Comparison of ENCODE assay signal across 9 cellular contexts in genomic region chr18:25289040-25289631, GRCh38.
A peak's percentile ranks its signal among the peaks of the same experiment; 100 is the strongest.
DNase-seq lines count a peak whose midpoint lies in the region; TF ChIP-seq lines count a peak whose summit lies in the region.
"Had no signal": no experiment of that assay in that cellular context is flagged by ENCODE, and none has a peak within 500 bp of the region (broad histone marks: within the 10 kb centered on the region; RNA-seq: fewer than 3 reads in every experiment).

No MANE protein-coding gene starts in this region.

- TF ChIP-seq CTCF in brain (conservative IDR thresholded peaks at IDR 0.05): no peak
- no peak for TF ChIP-seq CTCF in stomach (IDR thresholded peaks at IDR 0.05)
- no peak for TF ChIP-seq CTCF in CD14-positive monocyte (IDR thresholded peaks at IDR 0.05)
- no peak for TF ChIP-seq CTCF in GM10248 (IDR thresholded peaks at IDR 0.05; ENCODE audit: control extremely low read depth, extremely low read depth, low read depth, missing control alignments)

- no peaks in the 10 kb centered on the region for H3K9me3 Mint-ChIP-seq in brain
- H3K9me3 Mint-ChIP-seq in CD14-positive monocyte: no peaks in the 10 kb centered on the region
- H3K9me3 Mint-ChIP-seq: activated T-cell treated with anti-CD3 and anti-CD28 coated beads, Interleukin-2, amount 50 U/mL, for 4 hours had no signal

- H3K4me3 Mint-ChIP-seq in brain: peak overlapping the region in 4 of 5 experiments; percentile 37 to 76 (median 63)
- no peak overlapping the region for H3K4me3 Mint-ChIP-seq in CD14-positive monocyte
- H3K4me3 Mint-ChIP-seq: activated T-cell treated with anti-CD3 and anti-CD28 coated beads, Interleukin-2, amount 50 U/mL, for 4 hours had no signal

- no peaks in the 10 kb centered on the region for H3K36me3 Mint-ChIP-seq in brain
- H3K36me3 Mint-ChIP-seq in CD14-positive monocyte: no peaks in the 10 kb centered on the region

- H3K9me3 ChIP-seq in stomach: no peaks in the 10 kb centered on the region

- TF ChIP-seq EP300 in stomach (IDR thresholded peaks at IDR 0.05): no peak

- POLR2A ChIA-PET in GM10248 (lab: Yijun Ruan, JAX): no interaction called here

- peaks cover 0 to 14% (median 0%) of the 10 kb centered on the region in 4 donors for H3K4me1 ChIP-seq in stomach

- H3K27ac ChIP-seq in stomach: peak overlapping the region in 3 of 5 donors; percentile 9 to 27 (median 14)

- no peak for TF ChIP-seq POLR2A in stomach (IDR thresholded peaks at IDR 0.05)

- H3K27me3 Mint-ChIP-seq in brain (no peaks in the 10 kb centered on the region), CD14-positive monocyte (ENCODE audit: low read depth in 3 of 3) (no peaks in the 10 kb centered on the region)

- H3K4me3 ChIP-seq in stomach: no peak overlapping the region

- peaks cover 8% of the 10 kb centered on the region for H3K4me1 Mint-ChIP-seq in brain
- peaks cover 2% of the 10 kb centered on the region for H3K4me1 Mint-ChIP-seq in CD14-positive monocyte

- WGBS in stomach, 5 donors: 50 to 74% (median 58%) methylated on average over 9 of the region's 9 CpGs

- DNase-seq in HT1080 (ENCODE audit: low read depth) (peak; percentile 82), kidney tubule cell (ENCODE audit: low spot score) (peak; percentile 16), stomach (no peak), CD14-positive monocyte (ENCODE audit: low spot score) (no peak), GM10248 (ENCODE audit: extremely low spot score) (no peak)
- DNase-seq in stimulated activated CD4-positive, alpha-beta T cell treated with anti-CD3 and anti-CD28 coated beads, Interleukin-1b, Interleukin-23, amount 100 ng/mL, for 48 hours: no peak
- DNase-seq in activated CD4-positive, CD25-positive, alpha-beta regulatory T cell (lab: John Stamatoyannopoulos, UW): no peak
- DNase-seq: activated T-cell treated with anti-CD3 and anti-CD28 coated beads, Interleukin-2, amount 50 U/mL, for 4 hours had no signal

- H3K27me3 ChIP-seq in stomach: no peaks in the 10 kb centered on the region

- H3K27ac Mint-ChIP-seq in brain (peak overlapping the region in 2 of 5 experiments; percentile 82 to 96), CD14-positive monocyte (peak overlapping the region in 1 of 7 donors; percentile 33)

- CTCF ChIA-PET in GM10248 (lab: Yijun Ruan, JAX): interaction anchor here (1.0 to 1.1 kb wide), 2 partner anchors 11 to 31 kb away, joined by 3 read pairs; no protein-coding TSS in a partner anchor

- intact Hi-C loops in stomach (cut with DNase I; ENCODE audit: low total_unique reads): no loop called here
- intact Hi-C loops in CD14-positive monocyte (cut with micrococcal nuclease): no loop called here

- H3K36me3 ChIP-seq in stomach: no peaks in the 10 kb centered on the region

Comparison
In these comparisons a context has a peak if more than half of its experiments do, and no peak if none do; other contexts are left out.
1. DNase-seq: peak in HT1080 (single experiment) and kidney tubule cell (single experiment); none in stomach (single experiment), CD14-positive monocyte (single experiment), stimulated activated CD4-positive, alpha-beta T cell treated with anti-CD3 and anti-CD28 coated beads, Interleukin-1b, Interleukin-23, amount 100 ng/mL, for 48 hours (single experiment), activated CD4-positive, CD25-positive, alpha-beta regulatory T cell (0 of 4) and GM10248 (single experiment).
2. H3K4me3 Mint-ChIP-seq: peak in brain (4 of 5); none in CD14-positive monocyte (0 of 2).